8 cellular contexts compared by ENCODE assay signal in genomic region chr12:116924558-116925453, GRCh38. TPM values are rescaled to one million over a fixed set of nuclear protein-coding genes. Genes with fewer than 3 reads are reported as not detected.
DNase-seq lines count a peak whose midpoint lies in the region; ATAC-seq, FAIRE-seq and TF ChIP-seq lines count a peak whose summit lies in the region.

No MANE protein-coding gene starts in this region.

- TF ChIP-seq CTCF in nephron (IDR thresholded peaks at IDR 0.05; ENCODE audit: unreplicated experiment in 3 of 3), result no peak
- TF ChIP-seq CTCF in glutamatergic neuron (IDR thresholded peaks at IDR 0.05; ENCODE audit: partially characterized antibody, unreplicated experiment), result no peak
- no peak for TF ChIP-seq CTCF in GM10248 (IDR thresholded peaks at IDR 0.05; ENCODE audit: control extremely low read depth, extremely low read depth, low read depth, missing control alignments)

- peaks cover 22% of the 10 kb centered on the region for H3K36me3 Mint-ChIP-seq in activated naive CD8-positive, alpha-beta T cell treated with anti-CD3 and anti-CD28 coated beads, Interleukin-2, amount 50 U/mL, for 24 hours (ENCODE audit: low read depth)
- H3K36me3 Mint-ChIP-seq in nephron (ENCODE audit: low read depth) (peaks cover 39% of the 10 kb centered on the region), glutamatergic neuron (ENCODE audit: unreplicated experiment) (no peaks in the 10 kb centered on the region)

- peak; percentile 76 for FAIRE-seq in RCC 7860 (lab: Jason Lieb, UNC)

- ATAC-seq in GM18870 (IDR thresholded peaks at IDR 0.05; ENCODE audit: unreplicated experiment), result peak; percentile 82
- peak; percentile 77 for ATAC-seq in HG02943 (IDR thresholded peaks at IDR 0.05; ENCODE audit: low read depth, unreplicated experiment)
- peak; percentile 85 for ATAC-seq in activated naive CD8-positive, alpha-beta T cell treated with anti-CD3 and anti-CD28 coated beads, Interleukin-2, amount 50 U/mL, for 24 hours

- DNase-seq in RCC 7860 (ENCODE audit: low spot score) (peak; percentile 72), glutamatergic neuron (no peak), GM10248 (ENCODE audit: extremely low spot score) (no peak), inferior parietal cortex (ENCODE audit: extremely low spot score) (no peak)
- DNase-seq in activated naive CD8-positive, alpha-beta T cell treated with anti-CD3 and anti-CD28 coated beads, Interleukin-2, amount 50 U/mL, for 24 hours, result peak; percentile 47

- H3K27ac Mint-ChIP-seq in activated naive CD8-positive, alpha-beta T cell treated with anti-CD3 and anti-CD28 coated beads, Interleukin-2, amount 50 U/mL, for 24 hours, result peak overlapping the region; percentile 82
- H3K27ac Mint-ChIP-seq in nephron (peak overlapping the region in 2 of 3 experiments; percentile 38 to 41), glutamatergic neuron (ENCODE audit: unreplicated experiment) (no peak overlapping the region)

- no peaks in the 10 kb centered on the region for H3K27me3 Mint-ChIP-seq in activated naive CD8-positive, alpha-beta T cell treated with anti-CD3 and anti-CD28 coated beads, Interleukin-2, amount 50 U/mL, for 24 hours
- no peaks in the 10 kb centered on the region for H3K27me3 Mint-ChIP-seq in nephron (ENCODE audit: low read depth)
- no peaks in the 10 kb centered on the region for H3K27me3 Mint-ChIP-seq in glutamatergic neuron (ENCODE audit: unreplicated experiment)

- H3K4me1 Mint-ChIP-seq in activated naive CD8-positive, alpha-beta T cell treated with anti-CD3 and anti-CD28 coated beads, Interleukin-2, amount 50 U/mL, for 24 hours, result peaks cover 69% of the 10 kb centered on the region
- H3K4me1 Mint-ChIP-seq in nephron, result peaks cover 63% of the 10 kb centered on the region
- H3K4me1 Mint-ChIP-seq in glutamatergic neuron (ENCODE audit: low read depth, unreplicated experiment), result peaks cover 4% of the 10 kb centered on the region

- CTCF ChIA-PET in GM10248 (lab: Yijun Ruan, JAX), result no interaction called here

- POLR2A ChIA-PET in GM10248 (lab: Yijun Ruan, JAX), result no interaction called here

- no peaks in the 10 kb centered on the region for H3K9me3 Mint-ChIP-seq in activated naive CD8-positive, alpha-beta T cell treated with anti-CD3 and anti-CD28 coated beads, Interleukin-2, amount 50 U/mL, for 24 hours
- no peaks in the 10 kb centered on the region for H3K9me3 Mint-ChIP-seq in nephron
- no peaks in the 10 kb centered on the region for H3K9me3 Mint-ChIP-seq in glutamatergic neuron (ENCODE audit: unreplicated experiment)

- peak overlapping the region; percentile 21 for H3K4me3 Mint-ChIP-seq in activated naive CD8-positive, alpha-beta T cell treated with anti-CD3 and anti-CD28 coated beads, Interleukin-2, amount 50 U/mL, for 24 hours
- no peak overlapping the region for H3K4me3 Mint-ChIP-seq in nephron
- no peak overlapping the region for H3K4me3 Mint-ChIP-seq in glutamatergic neuron (ENCODE audit: unreplicated experiment)

RNA-seq across cellular contexts. Expression of gene FBXW8, which starts 14.1 kb away (rescaled TPM):
- 16.2 TPM for total RNA-seq in glutamatergic neuron (ENCODE audit: unreplicated experiment)

RNA-seq across cellular contexts. Expression of gene HRK, which starts 43.6 kb away (rescaled TPM):
- 2.4 TPM for total RNA-seq in glutamatergic neuron (ENCODE audit: unreplicated experiment)

Comparison
In these comparisons a context has a peak if more than half of its experiments do, and no peak if none do; other contexts are left out.
1. DNase-seq: peak in RCC 7860 (single experiment) and activated naive CD8-positive, alpha-beta T cell treated with anti-CD3 and anti-CD28 coated beads, Interleukin-2, amount 50 U/mL, for 24 hours (single experiment); none in glutamatergic neuron (single experiment), GM10248 (single experiment) and inferior parietal cortex (single experiment).
2. Peak in every context shown above with its lines, with median percentiles within 50 percentile points of each other: ATAC-seq.